In genomic region chr2:191245046-191245868, GRCh38 we compare ENCODE assay signal across 8 cellular contexts. TPM values are rescaled to one million over a fixed set of nuclear protein-coding genes. Genes with fewer than 3 reads are reported as not detected.
DNase-seq lines count a peak whose midpoint lies in the region; ATAC-seq, FAIRE-seq and TF ChIP-seq lines count a peak whose summit lies in the region.

Gene MYO1B (plus strand): TSS chr2:191245404. CDS start chr2:191276896, 31,492 bp downstream.

- no peak for TF ChIP-seq EP300 in gastroesophageal sphincter (IDR thresholded peaks at IDR 0.05)

- H3K9me3 ChIP-seq in BLaER1 = no peaks in the 10 kb centered on the region
- H3K9me3 ChIP-seq in HUES6 (ENCODE audit: control insufficient read depth, insufficient read depth, low read depth, low read length) = no peaks in the 10 kb centered on the region
- no peaks in the 10 kb centered on the region for H3K9me3 ChIP-seq in gastroesophageal sphincter

- H3K4me1 ChIP-seq in BLaER1 = peaks cover 23% of the 10 kb centered on the region
- peaks cover 34% of the 10 kb centered on the region for H3K4me1 ChIP-seq in HUES6 (ENCODE audit: control insufficient read depth, insufficient read depth, low read length)
- peaks cover 0 to 50% (median 10%) of the 10 kb centered on the region in 3 donors for H3K4me1 ChIP-seq in gastroesophageal sphincter

- no peaks in the 10 kb centered on the region for H3K9me3 Mint-ChIP-seq in osteocyte (ENCODE audit: unreplicated experiment)

- H3K36me3 Mint-ChIP-seq in osteocyte (ENCODE audit: unreplicated experiment) = peaks cover 2% of the 10 kb centered on the region

- peak within 1 kb of the TSS; percentile 88 for H3K4me3 Mint-ChIP-seq in osteocyte (ENCODE audit: unreplicated experiment)

- FAIRE-seq in urothelium cell line (lab: Jason Lieb, UNC) = peak; percentile 92

- peak within 1 kb of the TSS; percentile 89 for H3K4me2 ChIP-seq in BLaER1

- no peaks in the 10 kb centered on the region for H3K27me3 ChIP-seq in BLaER1
- H3K27me3 ChIP-seq in HUES6 (ENCODE audit: control insufficient read depth, insufficient read depth, low read length) = peaks cover 7% of the 10 kb centered on the region
- H3K27me3 ChIP-seq in gastroesophageal sphincter = peaks cover 4% of the 10 kb centered on the region

- peak; percentile 59 for ATAC-seq in GM19452 (IDR thresholded peaks at IDR 0.05; ENCODE audit: unreplicated experiment)
- peak; percentile 77 for ATAC-seq in gastroesophageal sphincter

- H3K4me3 ChIP-seq in BLaER1 (peak within 1 kb of the TSS; percentile 83), HUES6 (ENCODE audit: low read depth, low read length) (peak within 1 kb of the TSS; percentile 94), gastroesophageal sphincter (peak within 1 kb of the TSS; percentile 53 to 82)

- peaks cover 48% of the 10 kb centered on the region for H3K4me1 Mint-ChIP-seq in osteocyte (ENCODE audit: unreplicated experiment)

- H3K27ac ChIP-seq in BLaER1 (peak within 1 kb of the TSS; percentile 92), HUES6 (ENCODE audit: low read depth, low read length) (peak within 1 kb of the TSS; percentile 93), gastroesophageal sphincter (peak within 1 kb of the TSS in 3 of 4 donors; percentile 67 to 82 (median 81))

- H3K36me3 ChIP-seq in BLaER1 = no peaks in the 10 kb centered on the region
- no peaks in the 10 kb centered on the region for H3K36me3 ChIP-seq in HUES6 (ENCODE audit: control insufficient read depth, insufficient read depth, low read length)
- H3K36me3 ChIP-seq in gastroesophageal sphincter = no peaks in the 10 kb centered on the region

- peak in 1 of 2 donors; percentile 59 for TF ChIP-seq POLR2A in gastroesophageal sphincter (IDR thresholded peaks at IDR 0.05)

- peak in 2 of 4 experiments; percentile 43 to 75 for TF ChIP-seq CTCF in gastroesophageal sphincter (IDR thresholded peaks at IDR 0.05)
- peak; percentile 64 for TF ChIP-seq CTCF in osteocyte (IDR thresholded peaks at IDR 0.05)

- peaks cover 31% of the 10 kb centered on the region for H4K20me1 ChIP-seq in BLaER1

- no peaks in the 10 kb centered on the region for H3K27me3 Mint-ChIP-seq in osteocyte (ENCODE audit: unreplicated experiment)

- peak within 1 kb of the TSS; percentile 90 for H3K9ac ChIP-seq in BLaER1
- peak within 1 kb of the TSS; percentile 95 for H3K9ac ChIP-seq in HUES6 (ENCODE audit: low read length)

- DNase-seq in activated gamma-delta T cell (lab: John Stamatoyannopoulos, UW) (peak; percentile 37), osteocyte (ENCODE audit: extremely low spot score, unreplicated experiment) (peak; percentile 87), urothelium cell line (ENCODE audit: low spot score) (peak; percentile 91)

- WGBS in gastroesophageal sphincter (ENCODE audit: low coverage in 1 of 2), 2 donors = no CpG with 5 or more reads among the region's 112 CpGs

- peak within 1 kb of the TSS; percentile 95 for H3K27ac Mint-ChIP-seq in osteocyte (ENCODE audit: unreplicated experiment)

TF ChIP-seq in PFSK-1, 5 proteins besides CTCF, POLR2A, EP300 and RAD21:
- TF ChIP-seq FOXP2 (optimal IDR thresholded peaks at IDR 0.05; ENCODE audit: borderline replicate concordance, extremely low read depth, extremely low read length, insufficient read depth) (peak; percentile 91), SIN3A (IDR thresholded peaks at IDR 0.05; ENCODE audit: borderline replicate concordance, insufficient read depth, low read length) (no peak), POLR2AphosphoS5 (IDR thresholded peaks at IDR 0.05; ENCODE audit: low read depth, low read length) (no peak), TAF1 (IDR thresholded peaks at IDR 0.05; ENCODE audit: borderline replicate concordance, insufficient read depth, low read length) (no peak)
- TF ChIP-seq, protein P1, sequence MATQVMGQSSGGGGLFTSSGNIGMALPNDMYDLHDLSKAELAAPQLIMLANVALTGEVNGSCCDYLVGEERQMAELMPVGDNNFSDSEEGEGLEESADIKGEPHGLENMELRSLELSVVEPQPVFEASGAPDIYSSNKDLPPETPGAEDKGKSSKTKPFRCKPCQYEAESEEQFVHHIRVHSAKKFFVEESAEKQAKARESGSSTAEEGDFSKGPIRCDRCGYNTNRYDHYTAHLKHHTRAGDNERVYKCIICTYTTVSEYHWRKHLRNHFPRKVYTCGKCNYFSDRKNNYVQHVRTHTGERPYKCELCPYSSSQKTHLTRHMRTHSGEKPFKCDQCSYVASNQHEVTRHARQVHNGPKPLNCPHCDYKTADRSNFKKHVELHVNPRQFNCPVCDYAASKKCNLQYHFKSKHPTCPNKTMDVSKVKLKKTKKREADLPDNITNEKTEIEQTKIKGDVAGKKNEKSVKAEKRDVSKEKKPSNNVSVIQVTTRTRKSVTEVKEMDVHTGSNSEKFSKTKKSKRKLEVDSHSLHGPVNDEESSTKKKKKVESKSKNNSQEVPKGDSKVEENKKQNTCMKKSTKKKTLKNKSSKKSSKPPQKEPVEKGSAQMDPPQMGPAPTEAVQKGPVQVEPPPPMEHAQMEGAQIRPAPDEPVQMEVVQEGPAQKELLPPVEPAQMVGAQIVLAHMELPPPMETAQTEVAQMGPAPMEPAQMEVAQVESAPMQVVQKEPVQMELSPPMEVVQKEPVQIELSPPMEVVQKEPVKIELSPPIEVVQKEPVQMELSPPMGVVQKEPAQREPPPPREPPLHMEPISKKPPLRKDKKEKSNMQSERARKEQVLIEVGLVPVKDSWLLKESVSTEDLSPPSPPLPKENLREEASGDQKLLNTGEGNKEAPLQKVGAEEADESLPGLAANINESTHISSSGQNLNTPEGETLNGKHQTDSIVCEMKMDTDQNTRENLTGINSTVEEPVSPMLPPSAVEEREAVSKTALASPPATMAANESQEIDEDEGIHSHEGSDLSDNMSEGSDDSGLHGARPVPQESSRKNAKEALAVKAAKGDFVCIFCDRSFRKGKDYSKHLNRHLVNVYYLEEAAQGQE (IDR thresholded peaks at IDR 0.05; ENCODE audit: insufficient read depth in 1 of 2, low read depth in 2 of 2, low read length in 2 of 2) = no peak
TF ChIP-seq in PFSK-1: peak in this region for 1.

RNA-seq across cellular contexts. Expression of gene MYO1B, which starts in this region (rescaled TPM):
- 18.7 TPM for polyA plus RNA-seq in PFSK-1 (2012; ENCODE audit: insufficient read length, low read depth)
- total RNA-seq in gastroesophageal sphincter (10 to 100 TPM; 17.3 to 45.0 (median 21.0) TPM), osteocyte (83.9 and 91.1 TPM in 2 replicates)

Comparison
In these comparisons a context has a peak if more than half of its experiments do, and no peak if none do; other contexts are left out.
1. Peak in every context shown above with its lines: DNase-seq, ATAC-seq, H3K4me3 ChIP-seq and H3K27ac ChIP-seq.
2. DNase-seq: peak in every context shown above with its lines; median percentile 91 in urothelium cell line; 87 in osteocyte; 37 in activated gamma-delta T cell.